15 cellular contexts compared by ENCODE assay signal in the genomic region with DNA sequence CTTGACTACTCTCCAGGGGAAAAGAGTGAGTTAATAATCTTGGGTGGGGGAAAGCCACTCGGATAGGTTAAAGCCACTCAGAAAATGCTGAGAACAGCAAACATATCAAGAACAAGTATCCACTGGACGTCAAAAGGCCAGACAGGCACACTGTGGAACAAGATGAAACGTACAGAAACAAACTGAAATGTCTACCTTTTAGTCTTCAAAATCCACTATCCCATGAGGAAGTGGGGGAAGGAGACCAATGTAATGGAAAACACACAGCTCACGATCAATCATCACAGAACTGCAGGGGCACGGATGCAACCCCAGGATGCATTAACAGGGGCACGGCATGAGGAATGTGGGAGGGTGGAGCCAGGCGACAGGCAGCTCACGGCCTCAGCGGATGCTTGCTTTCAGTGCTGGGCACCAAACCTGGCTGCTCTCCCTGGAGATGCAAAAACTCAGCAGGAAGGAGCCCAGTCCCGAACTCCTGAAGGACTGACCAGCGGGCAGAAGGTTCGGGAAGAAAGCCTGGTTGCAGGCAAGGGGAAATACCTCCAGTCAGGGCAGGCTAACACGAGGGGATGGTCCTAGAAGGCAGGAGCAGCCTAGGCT.
"Had no signal": no experiment of that assay in that cellular context is flagged by ENCODE, and none has a peak within 500 bp of the region (broad histone marks: within the 10 kb centered on the region; RNA-seq: fewer than 3 reads in every experiment).

No MANE protein-coding gene starts in this region.

- DNase-seq: activated CD4-positive, alpha-beta T cell treated with anti-CD3 and anti-CD28 coated beads, Interleukin-2, amount 10 ng/mL, durations not matched to agents 7 days and 5 days; activated CD4-positive, CD25-positive, alpha-beta regulatory T cell; activated CD8-positive, alpha-beta memory T cell treated with anti-CD3 and anti-CD28 coated beads for 24 hours; activated naive CD4-positive, alpha-beta T cell treated with anti-CD3 and anti-CD28 coated beads, Interleukin-2, amount 10 ng/mL, durations not matched to agents 7 days and 5 days; body of pancreas; cerebellar nuclear complex; foreskin melanocyte; left ventricle myocardium inferior; right cardiac atrium; substantia nigra; T-helper 17 cell had no signal

- H3K4me3 ChIP-seq: adrenal gland, body of pancreas, heart left ventricle, left ventricle myocardium inferior, SK-N-MC had no signal

- H3K27ac ChIP-seq: body of pancreas, heart left ventricle, left ventricle myocardium inferior, SK-N-MC had no signal

- H3K27me3 ChIP-seq: adrenal gland, body of pancreas had no signal

- H3K27ac Mint-ChIP-seq: activated CD4-positive, alpha-beta T cell treated with anti-CD3 and anti-CD28 coated beads, Interleukin-2, amount 10 ng/mL, durations not matched to agents 7 days and 5 days; stimulated activated memory B cell treated with anti-CD40 and anti-IgM and Interleukin-4, amounts not matched to agents 10 μg/mL and 1 μg/mL and 100 μg/mL, for 72 hours; T-helper 17 cell had no signal

- H3K36me3 ChIP-seq: left ventricle myocardium inferior had no signal

- H3K36me3 Mint-ChIP-seq: activated naive CD4-positive, alpha-beta T cell treated with anti-CD3 and anti-CD28 coated beads, Interleukin-2, amount 10 ng/mL, durations not matched to agents 7 days and 5 days had no signal

- H3K4me1 Mint-ChIP-seq: T-helper 17 cell had no signal

- H3K27me3 Mint-ChIP-seq: activated CD4-positive, alpha-beta T cell treated with anti-CD3 and anti-CD28 coated beads, Interleukin-2, amount 10 ng/mL, durations not matched to agents 7 days and 5 days; stimulated activated memory B cell treated with anti-CD40 and anti-IgM and Interleukin-4, amounts not matched to agents 10 μg/mL and 1 μg/mL and 100 μg/mL, for 72 hours had no signal

- H3K9me3 Mint-ChIP-seq: activated CD4-positive, alpha-beta T cell treated with anti-CD3 and anti-CD28 coated beads, Interleukin-2, amount 10 ng/mL, durations not matched to agents 7 days and 5 days; activated naive CD4-positive, alpha-beta T cell treated with anti-CD3 and anti-CD28 coated beads, Interleukin-2, amount 10 ng/mL, durations not matched to agents 7 days and 5 days; stimulated activated memory B cell treated with anti-CD40 and anti-IgM and Interleukin-4, amounts not matched to agents 10 μg/mL and 1 μg/mL and 100 μg/mL, for 72 hours had no signal

- H3K9me3 ChIP-seq: adrenal gland, body of pancreas, heart left ventricle, left ventricle myocardium inferior had no signal

- H3K4me1 ChIP-seq: body of pancreas, left ventricle myocardium inferior had no signal

- H3K4me3 Mint-ChIP-seq: activated CD4-positive, alpha-beta T cell treated with anti-CD3 and anti-CD28 coated beads, Interleukin-2, amount 10 ng/mL, durations not matched to agents 7 days and 5 days; activated naive CD4-positive, alpha-beta T cell treated with anti-CD3 and anti-CD28 coated beads, Interleukin-2, amount 10 ng/mL, durations not matched to agents 7 days and 5 days; stimulated activated memory B cell treated with anti-CD40 and anti-IgM and Interleukin-4, amounts not matched to agents 10 μg/mL and 1 μg/mL and 100 μg/mL, for 72 hours; T-helper 17 cell had no signal
